ENCODE assay signal across 4 cellular contexts in the genomic region with DNA sequence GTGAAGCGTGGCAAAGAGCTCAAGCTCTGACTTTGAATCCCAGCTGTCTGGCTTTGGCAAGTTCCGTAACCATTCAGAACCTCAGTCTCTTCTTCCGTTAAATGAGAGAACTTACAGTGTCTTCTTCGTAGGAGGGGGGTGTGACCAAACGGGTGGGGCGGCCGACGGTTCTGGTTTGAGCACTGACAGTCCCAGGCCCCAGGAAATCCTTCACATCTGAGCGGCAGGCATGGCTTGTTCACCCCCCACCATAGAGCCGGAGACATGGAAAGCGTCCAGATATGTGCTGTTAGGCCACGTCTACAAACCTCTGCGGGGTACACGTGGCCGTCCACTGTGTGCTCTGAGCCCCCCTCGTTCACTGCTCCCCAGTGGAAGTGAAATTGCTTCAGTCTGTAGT. TPM values are rescaled to one million over a fixed set of nuclear protein-coding genes. Genes with fewer than 3 reads are reported as not detected.
"Had no signal": no experiment of that assay in that cellular context is flagged by ENCODE, and none has a peak within 500 bp of the region (broad histone marks: within the 10 kb centered on the region; RNA-seq: fewer than 3 reads in every experiment).

No MANE protein-coding gene starts in this region.

RNA-seq across cellular contexts. Expression of a gene that starts 27.1 kb away (rescaled TPM):
- total RNA-seq: LHCN-M2, MCF 10A, PC-3, SJSA1 had no signal

RNA-seq across cellular contexts. Expression of a gene that starts 43.1 kb away (rescaled TPM):
- total RNA-seq: MCF 10A had no signal
